Comparison of ENCODE assay signal across 38 cellular contexts in the genomic region with DNA sequence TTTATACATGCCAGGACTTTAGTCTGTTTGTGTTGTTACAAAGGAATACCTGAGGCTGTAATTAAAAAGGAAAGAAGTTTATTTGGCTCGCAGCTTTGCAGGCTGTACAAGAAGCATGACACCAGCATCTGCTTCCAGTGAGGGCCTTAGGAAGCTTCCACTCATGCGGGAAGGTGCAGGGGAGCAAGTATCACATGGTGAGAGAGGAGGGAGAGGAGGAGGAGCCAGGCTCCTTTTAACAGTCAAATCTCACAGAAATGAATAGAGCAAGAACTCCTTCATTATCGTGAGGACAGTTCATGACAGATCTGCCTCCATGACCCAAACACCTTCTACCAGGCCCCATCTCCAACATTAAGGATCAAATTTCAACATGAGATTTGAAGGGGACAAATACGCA. TPM values are rescaled to one million over a fixed set of nuclear protein-coding genes. Genes with fewer than 3 reads are reported as not detected.
"Had no signal": no experiment of that assay in that cellular context is flagged by ENCODE, and none has a peak within 500 bp of the region (broad histone marks: within the 10 kb centered on the region; RNA-seq: fewer than 3 reads in every experiment).

No MANE protein-coding gene starts in this region.

- H3K9me3 Mint-ChIP-seq: activated CD4-positive, alpha-beta memory T cell treated with anti-CD3 and anti-CD28 coated beads, Interleukin-2, amount 10 ng/mL, durations not matched to agents 7 days and 5 days; activated CD4-positive, alpha-beta T cell treated with anti-CD3 and anti-CD28 coated beads, Interleukin-2, amount 10 ng/mL, durations not matched to agents 7 days and 5 days; activated T-helper 17 cell treated with anti-CD3 and anti-CD28 coated beads, Interleukin-2, amount 50 U/mL, for 72 hours; central memory CD8-positive, alpha-beta T cell; endodermal cell; T-helper 2 cell treated with Interferon-gamma antibody and Interleukin-4, amounts not matched to agents 5 μg/mL and 100 μg/mL, for 36 hours had no signal

- H3K27me3 ChIP-seq: brain microvascular endothelial cell, esophagus muscularis mucosa, gastrocnemius medialis, heart left ventricle had no signal

- H3K36me3 ChIP-seq: brain microvascular endothelial cell, esophagus muscularis mucosa, gastrocnemius medialis, heart left ventricle, WERI-Rb-1 had no signal

- H3K27me3 Mint-ChIP-seq: activated CD4-positive, alpha-beta memory T cell treated with anti-CD3 and anti-CD28 coated beads, Interleukin-2, amount 10 ng/mL, durations not matched to agents 7 days and 5 days; activated CD4-positive, alpha-beta T cell treated with anti-CD3 and anti-CD28 coated beads, Interleukin-2, amount 10 ng/mL, durations not matched to agents 7 days and 5 days; dendritic cell treated with granulocyte-macrophage colony-stimulating factor and Interleukin-4, amounts not matched to agents 40 ng/mL and 50 ng/mL, for 4 days had no signal

- H3K9me3 ChIP-seq: esophagus muscularis mucosa, gastrocnemius medialis, heart left ventricle had no signal

- ATAC-seq: activated T-cell treated with anti-CD3 and anti-CD28 coated beads, Interleukin-2, amount 50 U/mL, for 4 hours; activated T-helper 17 cell treated with anti-CD3 and anti-CD28 coated beads, Interleukin-2, amount 50 U/mL, for 72 hours; foreskin keratinocyte; gastrocnemius medialis; heart left ventricle; T-helper 17 cell had no signal

- H3K4me3 ChIP-seq: coronary artery, dorsolateral prefrontal cortex, esophagus muscularis mucosa, gastrocnemius medialis, heart left ventricle had no signal

- H3K4me1 ChIP-seq: esophagus muscularis mucosa, gastrocnemius medialis, heart left ventricle had no signal

- H3K4me3 Mint-ChIP-seq: activated CD4-positive, alpha-beta memory T cell treated with anti-CD3 and anti-CD28 coated beads, Interleukin-2, amount 10 ng/mL, durations not matched to agents 7 days and 5 days; activated CD4-positive, alpha-beta T cell treated with anti-CD3 and anti-CD28 coated beads, Interleukin-2, amount 10 ng/mL, durations not matched to agents 7 days and 5 days; activated naive CD8-positive, alpha-beta T cell; activated T-cell treated with anti-CD3 and anti-CD28 coated beads, Interleukin-2, amount 50 U/mL, for 4 hours; activated T-helper 17 cell treated with anti-CD3 and anti-CD28 coated beads, Interleukin-2, amount 50 U/mL, for 72 hours; central memory CD8-positive, alpha-beta T cell; dendritic cell treated with granulocyte-macrophage colony-stimulating factor and Interleukin-4, amounts not matched to agents 40 ng/mL and 50 ng/mL, for 4 days; endodermal cell; T-helper 17 cell; T-helper 2 cell treated with Interferon-gamma antibody and Interleukin-4, amounts not matched to agents 5 μg/mL and 100 μg/mL, for 36 hours had no signal

- H3K27ac ChIP-seq: brain microvascular endothelial cell, coronary artery, dorsolateral prefrontal cortex, esophagus muscularis mucosa, foreskin keratinocyte, gastrocnemius medialis, heart left ventricle, WERI-Rb-1 had no signal

- H3K36me3 Mint-ChIP-seq: activated naive CD8-positive, alpha-beta T cell had no signal

- H3K4me1 Mint-ChIP-seq: activated CD4-positive, alpha-beta memory T cell treated with anti-CD3 and anti-CD28 coated beads, Interleukin-2, amount 10 ng/mL, durations not matched to agents 7 days and 5 days; activated CD4-positive, alpha-beta T cell treated with anti-CD3 and anti-CD28 coated beads, Interleukin-2, amount 10 ng/mL, durations not matched to agents 7 days and 5 days; activated T-helper 17 cell treated with anti-CD3 and anti-CD28 coated beads, Interleukin-2, amount 50 U/mL, for 72 hours; central memory CD8-positive, alpha-beta T cell; T-helper 17 cell had no signal

- FAIRE-seq: astrocyte, bronchial epithelial cell had no signal

- H3K27ac Mint-ChIP-seq: activated CD4-positive, alpha-beta memory T cell treated with anti-CD3 and anti-CD28 coated beads, Interleukin-2, amount 10 ng/mL, durations not matched to agents 7 days and 5 days; activated CD4-positive, alpha-beta T cell treated with anti-CD3 and anti-CD28 coated beads, Interleukin-2, amount 10 ng/mL, durations not matched to agents 7 days and 5 days; activated naive CD8-positive, alpha-beta T cell; activated T-helper 17 cell treated with anti-CD3 and anti-CD28 coated beads, Interleukin-2, amount 50 U/mL, for 72 hours; dendritic cell treated with granulocyte-macrophage colony-stimulating factor and Interleukin-4, amounts not matched to agents 40 ng/mL and 50 ng/mL, for 4 days; endodermal cell; T-helper 17 cell; T-helper 2 cell treated with Interferon-gamma antibody and Interleukin-4, amounts not matched to agents 5 μg/mL and 100 μg/mL, for 36 hours had no signal

- DNase-seq: activated CD4-positive, alpha-beta memory T cell treated with anti-CD3 and anti-CD28 coated beads, Interleukin-2, amount 10 ng/mL, durations not matched to agents 7 days and 5 days; activated CD4-positive, alpha-beta T cell treated with anti-CD3 and anti-CD28 coated beads for 4 hours; activated CD4-positive, alpha-beta T cell treated with anti-CD3 and anti-CD28 coated beads, Interleukin-2, amount 10 ng/mL, durations not matched to agents 7 days and 5 days; activated CD4-positive, alpha-beta T cell treated with anti-CD3 and anti-CD28 coated beads, Interleukin-2, amount 50 U/mL, for 4 hours; activated CD4-positive, CD25-positive, alpha-beta regulatory T cell; activated CD4-positive, CD25-positive, alpha-beta regulatory T cell treated with anti-CD3 and anti-CD28 coated beads, Interleukin-2, amount 50 U/mL, for 72 hours; activated effector memory CD4-positive, alpha-beta T cell treated with Interleukin-2 at 50 U/mL for 16 hours; activated gamma-delta T cell treated with Interleukin-2 at 50 U/mL for 16 hours; activated naive CD4-positive, alpha-beta T cell treated with anti-CD3 and anti-CD28 coated beads, Interleukin-2, amount 50 U/mL, for 16 hours; activated naive CD4-positive, alpha-beta T cell treated with Interleukin-2 at 50 U/mL for 16 hours; activated T-cell treated with anti-CD3 and anti-CD28 coated beads, Interleukin-2, amount 50 U/mL, for 4 hours; amniotic stem cell; anterior cingulate cortex; brain microvascular endothelial cell; dorsolateral prefrontal cortex; effector memory CD4-positive, alpha-beta T cell; endodermal cell; foreskin keratinocyte; gastrocnemius medialis; glutamatergic neuron; heart left ventricle; T-helper 1 cell; T-helper 17 cell; T1000; WERI-Rb-1 had no signal

RNA-seq across cellular contexts. Expression of gene C5orf46, which starts 18.7 kb away (rescaled TPM):
- total RNA-seq: activated CD4-positive, alpha-beta memory T cell treated with anti-CD3 and anti-CD28 coated beads, Interleukin-2, amount 10 ng/mL, durations not matched to agents 7 days and 5 days; activated CD4-positive, alpha-beta T cell treated with anti-CD3 and anti-CD28 coated beads, Interleukin-2, amount 10 ng/mL, durations not matched to agents 7 days and 5 days; activated T-cell treated with anti-CD3 and anti-CD28 coated beads, Interleukin-2, amount 50 U/mL, for 4 hours; activated T-helper 17 cell treated with anti-CD3 and anti-CD28 coated beads, Interleukin-2, amount 50 U/mL, for 72 hours; bronchial epithelial cell; cerebellum; dorsolateral prefrontal cortex; endodermal cell; epithelial cell of proximal tubule; esophagus muscularis mucosa; foreskin keratinocyte; gastrocnemius medialis; T-helper 17 cell had no signal

RNA-seq across cellular contexts. Expression of gene SCGB3A2, which starts 46.5 kb away (rescaled TPM):
- total RNA-seq: activated CD4-positive, alpha-beta memory T cell treated with anti-CD3 and anti-CD28 coated beads, Interleukin-2, amount 10 ng/mL, durations not matched to agents 7 days and 5 days; activated CD4-positive, alpha-beta T cell treated with anti-CD3 and anti-CD28 coated beads, Interleukin-2, amount 10 ng/mL, durations not matched to agents 7 days and 5 days; activated T-helper 17 cell treated with anti-CD3 and anti-CD28 coated beads, Interleukin-2, amount 50 U/mL, for 72 hours; bronchial epithelial cell; cardiac septum; cerebellum; epithelial cell of proximal tubule; esophagus muscularis mucosa; foreskin keratinocyte; gastrocnemius medialis; heart left ventricle; T-helper 17 cell had no signal
- polyA plus RNA-seq: adipose tissue, foreskin keratinocyte had no signal
